ENCODE assay signal across 11 cellular contexts in the genomic region with DNA sequence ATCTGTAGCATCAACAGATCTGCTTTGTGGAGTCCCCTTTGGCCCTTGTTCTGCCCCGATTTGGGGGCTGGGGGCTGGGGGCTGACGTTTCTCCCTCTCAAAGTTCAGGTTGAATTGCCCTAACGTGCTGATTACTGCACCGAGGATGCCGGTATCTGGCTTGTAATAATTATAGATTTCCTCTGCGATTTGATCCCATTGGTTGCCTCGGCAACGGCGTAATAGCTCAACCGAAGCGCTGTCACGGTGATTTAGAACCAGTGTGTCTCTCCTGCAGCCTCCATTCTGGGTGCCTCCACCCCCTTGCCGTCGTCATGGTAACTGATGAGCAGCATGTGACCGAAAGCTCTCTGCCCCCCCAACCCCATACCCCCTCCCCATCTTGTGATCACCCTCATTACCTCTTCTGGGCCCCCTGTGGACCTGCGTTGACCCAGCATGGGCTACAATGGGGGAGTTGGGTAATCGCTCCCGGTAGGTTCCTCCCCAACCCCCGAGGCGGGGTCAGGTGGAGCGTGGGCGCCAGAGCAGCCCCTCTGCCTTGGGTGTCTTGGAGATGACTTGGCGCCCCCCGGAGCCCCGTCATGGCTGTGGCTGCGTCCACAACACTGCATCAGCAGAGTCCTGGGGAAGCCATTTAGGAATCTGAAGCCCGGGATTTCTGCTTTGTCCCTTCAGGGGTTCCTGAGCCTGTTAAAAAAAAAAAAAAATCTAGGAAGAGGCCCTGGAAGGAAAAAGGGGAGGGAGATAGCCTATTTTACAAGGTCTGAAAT. TPM values are rescaled to one million over a fixed set of nuclear protein-coding genes. Genes with fewer than 3 reads are reported as not detected.
A peak's percentile ranks its signal among the peaks of the same experiment; 100 is the strongest.
DNase-seq lines count a peak whose midpoint lies in the region; TF ChIP-seq lines count a peak whose summit lies in the region.
"Had no signal": no experiment of that assay in that cellular context is flagged by ENCODE, and none has a peak within 500 bp of the region (broad histone marks: within the 10 kb centered on the region; RNA-seq: fewer than 3 reads in every experiment).

No MANE protein-coding gene starts in this region.

- H3K36me3 Mint-ChIP-seq in neural progenitor cell: peaks cover 4% of the 10 kb centered on the region
- H3K36me3 Mint-ChIP-seq in progenitor cell of endocrine pancreas (ENCODE audit: insufficient read depth): peaks cover 3% of the 10 kb centered on the region

- H3K4me3 ChIP-seq in HUES6 (ENCODE audit: low read depth, low read length) (peak overlapping the region; percentile 45), ectodermal cell (ENCODE audit: insufficient read depth, low read depth, low read length) (peak overlapping the region; percentile 2), neural progenitor cell (peak overlapping the region; percentile 46)

- H3F3A ChIP-seq in neural progenitor cell (ENCODE audit: low read depth): peaks cover 17% of the 10 kb centered on the region

- H3K4me3 Mint-ChIP-seq in neural progenitor cell (peak overlapping the region; percentile 74), progenitor cell of endocrine pancreas (ENCODE audit: low read depth) (no peak overlapping the region)
- H3K4me3 Mint-ChIP-seq: CD4-positive, CD25-positive, alpha-beta regulatory T cell; stimulated activated naive CD8-positive, alpha-beta T cell treated with anti-CD3 and anti-CD28 coated beads, Interleukin-15, Interleukin-2, amounts not matched to agents 100 ng/mL and 50 ng/mL, for 24 hours had no signal

- H3K36me3 ChIP-seq in HUES6 (ENCODE audit: control insufficient read depth, insufficient read depth, low read length): no peaks in the 10 kb centered on the region
- H3K36me3 ChIP-seq in ectodermal cell (ENCODE audit: control insufficient read depth, insufficient read depth, low read length): no peaks in the 10 kb centered on the region
- no peaks in the 10 kb centered on the region for H3K36me3 ChIP-seq in neural progenitor cell

- H3K27me3 Mint-ChIP-seq in neural progenitor cell (ENCODE audit: insufficient read depth, low read depth) (peaks cover 10% of the 10 kb centered on the region), progenitor cell of endocrine pancreas (no peaks in the 10 kb centered on the region)
- H3K27me3 Mint-ChIP-seq: CD4-positive, CD25-positive, alpha-beta regulatory T cell; stimulated activated naive CD8-positive, alpha-beta T cell treated with anti-CD3 and anti-CD28 coated beads, Interleukin-15, Interleukin-2, amounts not matched to agents 100 ng/mL and 50 ng/mL, for 24 hours had no signal

- 23 to 27% methylated on average over 27 of the region's 27 CpGs for WGBS in ectodermal cell, 2 experiments

- H3K27ac Mint-ChIP-seq in neural progenitor cell (peak overlapping the region; percentile 93), progenitor cell of endocrine pancreas (no peak overlapping the region)
- H3K27ac Mint-ChIP-seq: CD4-positive, CD25-positive, alpha-beta regulatory T cell; stimulated activated naive CD8-positive, alpha-beta T cell treated with anti-CD3 and anti-CD28 coated beads, Interleukin-15, Interleukin-2, amounts not matched to agents 100 ng/mL and 50 ng/mL, for 24 hours had no signal

- TF ChIP-seq CTCF in neural progenitor cell (IDR thresholded peaks at IDR 0.05): no peak
- TF ChIP-seq CTCF in progenitor cell of endocrine pancreas (IDR thresholded peaks at IDR 0.05; ENCODE audit: unreplicated experiment): no peak
- TF ChIP-seq CTCF in GM13976 (IDR thresholded peaks at IDR 0.05; ENCODE audit: borderline replicate concordance, control extremely low read depth, extremely low read depth, insufficient read depth, missing control alignments): no peak

- H3K27me3 ChIP-seq in HUES6 (ENCODE audit: control insufficient read depth, insufficient read depth, low read length): peaks cover 14% of the 10 kb centered on the region; the same call in 1 of the 2 replicates
- H3K27me3 ChIP-seq in ectodermal cell (ENCODE audit: control insufficient read depth, insufficient read depth, low read length, poor library complexity, severe bottlenecking): no peaks in the 10 kb centered on the region
- H3K27me3 ChIP-seq in neural progenitor cell: no peaks in the 10 kb centered on the region

- H3K79me2 ChIP-seq in neural progenitor cell (ENCODE audit: low read depth): no peaks in the 10 kb centered on the region

- peak overlapping the region; percentile 84 for H2AFZ ChIP-seq in neural progenitor cell (replicated peaks)

- in situ Hi-C loops in GM13976 (cut with MboI; ENCODE audit: low sequenced_read_pairs, unreplicated experiment): no loop called here

- H3K4me2 ChIP-seq in neural progenitor cell: peak overlapping the region; percentile 83

- H3K4me1 Mint-ChIP-seq in neural progenitor cell (peaks cover 68% of the 10 kb centered on the region), progenitor cell of endocrine pancreas (ENCODE audit: low read depth) (peaks cover 3% of the 10 kb centered on the region)

- H3K9ac ChIP-seq in HUES6 (ENCODE audit: low read length) (no peak overlapping the region), neural progenitor cell (no peak overlapping the region)

- DNase-seq in NCI-H69 (lab: John Stamatoyannopoulos, UW) (peak; percentile 92), neural progenitor cell (ENCODE audit: low spot score) (peak; percentile 78), GDM1 (lab: John Stamatoyannopoulos, UW) (no peak), progenitor cell of endocrine pancreas (ENCODE audit: low spot score, unreplicated experiment) (no peak), GM13976 (ENCODE audit: low spot score) (no peak), cortex of kidney (lab: John Stamatoyannopoulos, UW) (no peak)
- DNase-seq: activated CD4-positive, alpha-beta T cell treated with anti-CD3 and anti-CD28 coated beads, Interleukin-2, amount 50 U/mL, for 1 hour; CD4-positive, CD25-positive, alpha-beta regulatory T cell had no signal

- H3K9me3 Mint-ChIP-seq in neural progenitor cell: peaks cover 8% of the 10 kb centered on the region
- H3K9me3 Mint-ChIP-seq in progenitor cell of endocrine pancreas (ENCODE audit: low read depth): no peaks in the 10 kb centered on the region

- H3K9me3 ChIP-seq in HUES6 (ENCODE audit: control insufficient read depth, insufficient read depth, low read depth, low read length) (0 out of 2 replicates have a peak, but pooled peaks cover 2% of the 10 kb centered on the region), ectodermal cell (ENCODE audit: control insufficient read depth, low read length) (no peaks in the 10 kb centered on the region), neural progenitor cell (ENCODE audit: low read depth) (no peaks in the 10 kb centered on the region)

- H3K4me1 ChIP-seq in HUES6 (ENCODE audit: control insufficient read depth, insufficient read depth, low read length) (peaks cover 7% of the 10 kb centered on the region; the same call in 1 of the 2 replicates), ectodermal cell (ENCODE audit: control insufficient read depth, insufficient read depth, low read length) (peaks cover 19% of the 10 kb centered on the region), neural progenitor cell (peaks cover 21% of the 10 kb centered on the region)

- H3K27ac ChIP-seq in HUES6 (ENCODE audit: low read depth, low read length): no peak overlapping the region
- H3K27ac ChIP-seq in ectodermal cell (ENCODE audit: insufficient read depth, low read depth, low read length, poor library complexity, severe bottlenecking): peak overlapping the region; percentile 84
- no peak overlapping the region for H3K27ac ChIP-seq in neural progenitor cell

- H4K20me1 ChIP-seq in neural progenitor cell (ENCODE audit: low read depth): no peaks in the 10 kb centered on the region

RNA-seq across cellular contexts. Expression of a gene that starts 38.4 kb away (rescaled TPM):
- 14.6 TPM for polyA plus RNA-seq in ectodermal cell (2013, experiment 1 of 4)
- 13.1 TPM for polyA plus RNA-seq in ectodermal cell (2013, experiment 2 of 4)
- 14.0 TPM for polyA plus RNA-seq in ectodermal cell (2013, experiment 3 of 4)
- polyA plus RNA-seq in ectodermal cell (2013, experiment 4 of 4): 14.9 TPM
- total RNA-seq in neural progenitor cell (ENCODE audit: low replicate concordance) (7.3 and 7.9 TPM in 2 replicates), progenitor cell of endocrine pancreas (24.7 and 26.7 TPM in 2 replicates)

Comparison
In these comparisons a context has a peak if more than half of its experiments do, and no peak if none do; other contexts are left out.
1. DNase-seq: peak in NCI-H69 (single experiment) and neural progenitor cell (single experiment); none in GDM1 (single experiment), progenitor cell of endocrine pancreas (single experiment), GM13976 (single experiment) and cortex of kidney (single experiment).
2. Peak in every context shown above with its lines, with median percentiles within 50 percentile points of each other: H3K4me3 ChIP-seq.